Comparison of ENCODE assay signal across 9 cellular contexts in the genomic region with DNA sequence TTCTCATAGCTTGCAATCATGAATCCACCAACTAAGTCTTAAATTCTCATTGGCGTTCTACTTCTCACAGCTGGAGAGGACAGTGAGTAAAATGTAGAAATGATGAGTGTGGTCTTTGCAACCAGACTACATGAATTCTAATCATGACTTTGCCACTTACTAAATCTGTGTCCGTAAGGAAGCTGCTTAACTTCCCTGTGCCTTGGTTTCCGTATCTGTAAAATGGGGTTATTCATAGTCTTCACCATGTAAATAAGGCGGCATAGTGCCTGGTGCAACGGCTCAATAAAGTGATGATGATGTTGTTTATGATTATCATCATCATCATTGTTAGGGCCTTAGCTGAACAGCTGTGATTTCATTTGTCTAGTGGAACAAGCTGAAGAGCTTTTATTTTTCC. TPM values are rescaled to one million over a fixed set of nuclear protein-coding genes. Genes with fewer than 3 reads are reported as not detected.
"Had no signal": no experiment of that assay in that cellular context is flagged by ENCODE, and none has a peak within 500 bp of the region (broad histone marks: within the 10 kb centered on the region; RNA-seq: fewer than 3 reads in every experiment).

No MANE protein-coding gene starts in this region.

- FAIRE-seq: H1, H54, HTR-8/SVneo had no signal

- ATAC-seq: GM23338 had no signal

- H2AFZ ChIP-seq: GM23338 had no signal

- DNase-seq: H9, HCEC 1CT, KG1 had no signal

- H3K4me3 ChIP-seq: GM23338 had no signal

- H3K4me2 ChIP-seq: GM23338 had no signal

RNA-seq across cellular contexts. Expression of a gene that starts 12.6 kb away (rescaled TPM):
- total RNA-seq: GM23338, H1, H9, HT-29 had no signal
- polyA plus RNA-seq: GM23338, H1, IgD-negative memory B cell had no signal
